In genomic region chr2:216562689-216563435, GRCh38 we compare ENCODE assay signal across 1 cellular context.
TF ChIP-seq lines count a peak whose summit lies in the region.

No MANE protein-coding gene starts in this region.

TF ChIP-seq in IMR-90, 13 proteins besides CTCF, POLR2A, EP300 and RAD21 (continued from another document):
- TF ChIP-seq ELK1 (IDR thresholded peaks at IDR 0.05; ENCODE audit: borderline replicate concordance, low read depth, low read length): no peak
- no peak for TF ChIP-seq USF2 (IDR thresholded peaks at IDR 0.05; ENCODE audit: low read depth, low read length)
- TF ChIP-seq RCOR1 (IDR thresholded peaks at IDR 0.05; ENCODE audit: insufficient replicate concordance, low read length): no peak
- TF ChIP-seq SMC3 (IDR thresholded peaks at IDR 0.05; ENCODE audit: low read depth, low read length): no peak
- TF ChIP-seq MAFK (IDR thresholded peaks at IDR 0.05; ENCODE audit: low read depth, low read length): no peak
- TF ChIP-seq MAZ (IDR thresholded peaks at IDR 0.05; ENCODE audit: borderline replicate concordance, low read depth, low read length): no peak
